8 cellular contexts compared by ENCODE assay signal in genomic region chr20:46690219-46691111, GRCh38. TPM values are rescaled to one million over a fixed set of nuclear protein-coding genes. Genes with fewer than 3 reads are reported as not detected.
DNase-seq lines count a peak whose midpoint lies in the region; ATAC-seq and TF ChIP-seq lines count a peak whose summit lies in the region.

No MANE protein-coding gene starts in this region.

- no peaks in the 10 kb centered on the region for H3K27me3 ChIP-seq in brain microvascular endothelial cell (replicated peaks)
- H3K27me3 ChIP-seq in foreskin keratinocyte, result no peaks in the 10 kb centered on the region

- peaks cover 23% of the 10 kb centered on the region for H3K36me3 ChIP-seq in KOPT-K1 (ENCODE audit: insufficient read depth, low read length)
- no peaks in the 10 kb centered on the region for H3K36me3 ChIP-seq in brain microvascular endothelial cell (replicated peaks)
- H3K36me3 ChIP-seq in mesodermal cell (ENCODE audit: control insufficient read depth, insufficient read depth, low read length), result peaks cover 23% of the 10 kb centered on the region

- H3K4me1 ChIP-seq in mesodermal cell (ENCODE audit: control insufficient read depth, insufficient read depth, low read length, poor library complexity, severe bottlenecking) (peaks cover 6% of the 10 kb centered on the region), foreskin keratinocyte (no peaks in the 10 kb centered on the region)

- ATAC-seq in GM18498 (IDR thresholded peaks at IDR 0.05; ENCODE audit: unreplicated experiment) (no peak), foreskin keratinocyte (no peak)

- no peaks in the 10 kb centered on the region for H3K9me3 ChIP-seq in KOPT-K1 (ENCODE audit: insufficient read depth, low read length, poor library complexity, severe bottlenecking)
- no peaks in the 10 kb centered on the region for H3K9me3 ChIP-seq in mesodermal cell (ENCODE audit: control insufficient read depth, low read length)

- WGBS in mesodermal cell (ENCODE audit: insufficient coverage in 2 of 2), 2 experiments, result 86 to 92% methylated on average over 11 to 13 of the region's 13 CpGs

- no peak for DNase-seq in brain microvascular endothelial cell
- no peak for DNase-seq in stimulated activated CD4-positive, alpha-beta T cell treated with anti-CD3 and anti-CD28 coated beads, Interleukin-1b, Interleukin-23, amount 100 ng/mL, for 48 hours
- DNase-seq in foreskin keratinocyte, result no peak
- no peak for DNase-seq in activated CD8-positive, alpha-beta memory T cell treated with anti-CD3 and anti-CD28 coated beads, Interleukin-2, amount 50 U/mL, for 48 hours

- peak overlapping the region; percentile 98 for H3K27ac ChIP-seq in 22Rv1
- H3K27ac ChIP-seq in KOPT-K1 (ENCODE audit: low read depth, low read length, poor library complexity, severe bottlenecking), result peak overlapping the region; percentile 84
- H3K27ac ChIP-seq in brain microvascular endothelial cell, result peak overlapping the region; percentile 61
- peak overlapping the region; percentile 86 for H3K27ac ChIP-seq in mesodermal cell (ENCODE audit: low read depth, low read length, severe bottlenecking)
- no peak overlapping the region for H3K27ac ChIP-seq in foreskin keratinocyte

- H3K4me3 ChIP-seq in brain microvascular endothelial cell (ENCODE audit: low read depth, low read length) (peak overlapping the region; percentile 56), mesodermal cell (ENCODE audit: extremely low read depth, insufficient read depth, low read length, poor library complexity, severe bottlenecking) (peak overlapping the region; percentile 73)

- in situ Hi-C loops in brain microvascular endothelial cell (cut with HindIII; ENCODE audit: low pct_ligation_motif_present, low sequenced_read_pairs), result no loop called here

- TF ChIP-seq CTCF in 22Rv1 (IDR thresholded peaks at IDR 0.05) (no peak), brain microvascular endothelial cell (IDR thresholded peaks at IDR 0.05; ENCODE audit: low read depth, low read length, missing control alignments) (no peak), foreskin keratinocyte (conservative IDR thresholded peaks at IDR 0.05) (no peak)

RNA-seq across cellular contexts. Expression of gene TP53RK, which starts 1.2 kb away (rescaled TPM):
- polyA plus RNA-seq in mesodermal cell (2013, experiment 1 of 2), result 11.2 TPM
- polyA plus RNA-seq in mesodermal cell (2013, experiment 2 of 2), result 8.4 TPM
- 13.9 and 14.2 TPM in 2 replicates for total RNA-seq in foreskin keratinocyte
- polyA plus RNA-seq in foreskin keratinocyte, result 12.9 and 13.2 TPM in 2 replicates

RNA-seq across cellular contexts. Expression of gene SLC2A10, which starts 19.0 kb away (rescaled TPM):
- 16.6 TPM for polyA plus RNA-seq in mesodermal cell (2013, experiment 1 of 2)
- 15.3 TPM for polyA plus RNA-seq in mesodermal cell (2013, experiment 2 of 2)
- total RNA-seq in foreskin keratinocyte, result 0.11 and 0.37 TPM in 2 replicates
- 0.11 and 0.18 TPM in 2 replicates for polyA plus RNA-seq in foreskin keratinocyte

RNA-seq across cellular contexts. Expression of gene SLC13A3, which starts 39.2 kb away (rescaled TPM):
- polyA plus RNA-seq in mesodermal cell (2013, experiment 1 of 2), result 1.2 TPM
- 1.3 TPM for polyA plus RNA-seq in mesodermal cell (2013, experiment 2 of 2)
- 3.1 and 5.1 TPM in 2 replicates for total RNA-seq in foreskin keratinocyte
- polyA plus RNA-seq in foreskin keratinocyte, result 4.6 and 5.3 TPM in 2 replicates
